ENCODE assay signal across 8 cellular contexts in genomic region chr11:60951909-60952741, GRCh38. TPM values are rescaled to one million over a fixed set of nuclear protein-coding genes. Genes with fewer than 3 reads are reported as not detected.
DNase-seq lines count a peak whose midpoint lies in the region; ATAC-seq and TF ChIP-seq lines count a peak whose summit lies in the region.

Gene SLC15A3 (minus strand): TSS chr11:60952176. CDS start chr11:60951551, 625 bp downstream.

- peak within 1 kb of the TSS; percentile 78 for H3K4me3 Mint-ChIP-seq in activated T-helper 1 cell treated with anti-CD3 and anti-CD28 coated beads, Interleukin-12 subunit alpha, Interleukin-12 subunit beta, Interleukin-2, Interleukin-4 antibody, amounts not matched to agents 30 ng/mL and 10 ng/mL and 1 ng/mL, durations not matched to agents 14 hours and 24 hours and 36 hours

- H2AK5ac ChIP-seq in IMR-90 (ENCODE audit: low read depth, low read length) = peak within 1 kb of the TSS; percentile 88

- H3K4ac ChIP-seq in IMR-90 (ENCODE audit: low read depth, low read length) = peak within 1 kb of the TSS; percentile 57

- H2BK20ac ChIP-seq in IMR-90 (ENCODE audit: low read depth, low read length) = no peak within 1 kb of the TSS

- no peaks in the 10 kb centered on the region for H3K9me3 Mint-ChIP-seq in activated T-helper 1 cell treated with anti-CD3 and anti-CD28 coated beads, Interleukin-12 subunit alpha, Interleukin-12 subunit beta, Interleukin-2, Interleukin-4 antibody, amounts not matched to agents 30 ng/mL and 10 ng/mL and 1 ng/mL, durations not matched to agents 14 hours and 24 hours and 36 hours

- no peaks in the 10 kb centered on the region for H3K36me3 ChIP-seq in IMR-90 (ENCODE audit: control insufficient read depth, insufficient read depth, low read length)
- no peaks in the 10 kb centered on the region for H3K36me3 ChIP-seq in ovary

- TF ChIP-seq CTCF in IMR-90 (conservative IDR thresholded peaks at IDR 0.05; ENCODE audit: low read depth, low read length) = no peak
- no peak for TF ChIP-seq CTCF in ovary (IDR thresholded peaks at IDR 0.05)

- peak within 1 kb of the TSS; percentile 55 for H3K27ac Mint-ChIP-seq in activated T-helper 1 cell treated with anti-CD3 and anti-CD28 coated beads, Interleukin-12 subunit alpha, Interleukin-12 subunit beta, Interleukin-2, Interleukin-4 antibody, amounts not matched to agents 30 ng/mL and 10 ng/mL and 1 ng/mL, durations not matched to agents 14 hours and 24 hours and 36 hours

- peaks cover 31% of the 10 kb centered on the region for H3K27me3 Mint-ChIP-seq in activated T-helper 1 cell treated with anti-CD3 and anti-CD28 coated beads, Interleukin-12 subunit alpha, Interleukin-12 subunit beta, Interleukin-2, Interleukin-4 antibody, amounts not matched to agents 30 ng/mL and 10 ng/mL and 1 ng/mL, durations not matched to agents 14 hours and 24 hours and 36 hours (ENCODE audit: insufficient read depth)

- peak within 1 kb of the TSS; percentile 94 for H3K18ac ChIP-seq in IMR-90 (ENCODE audit: low read depth, low read length)

- no peaks in the 10 kb centered on the region for H3K36me3 Mint-ChIP-seq in activated T-helper 1 cell treated with anti-CD3 and anti-CD28 coated beads, Interleukin-12 subunit alpha, Interleukin-12 subunit beta, Interleukin-2, Interleukin-4 antibody, amounts not matched to agents 30 ng/mL and 10 ng/mL and 1 ng/mL, durations not matched to agents 14 hours and 24 hours and 36 hours (ENCODE audit: low read depth)

- in situ Hi-C loops in IMR-90 (cut with MboI; ENCODE audit: low sequenced_read_pairs) = no loop called here

- H4K5ac ChIP-seq in IMR-90 (ENCODE audit: low read depth, low read length) = peak within 1 kb of the TSS; percentile 96

- H3K4me1 Mint-ChIP-seq in activated T-helper 1 cell treated with anti-CD3 and anti-CD28 coated beads, Interleukin-12 subunit alpha, Interleukin-12 subunit beta, Interleukin-2, Interleukin-4 antibody, amounts not matched to agents 30 ng/mL and 10 ng/mL and 1 ng/mL, durations not matched to agents 14 hours and 24 hours and 36 hours (ENCODE audit: low read depth) = peaks cover 15% of the 10 kb centered on the region

- H3K4me2 ChIP-seq in IMR-90 (ENCODE audit: low read depth, low read length) = peak within 1 kb of the TSS; percentile 79

- peaks cover 3% of the 10 kb centered on the region; the same call in 1 of the 2 replicates for H3K27me3 ChIP-seq in IMR-90 (ENCODE audit: control insufficient read depth, insufficient read depth, low read length)
- no peaks in the 10 kb centered on the region for H3K27me3 ChIP-seq in ovary

- CTCF ChIA-PET in IMR-90 (lab: Yijun Ruan, JAX) = no interaction called here

- dilution Hi-C loops in IMR-90 (cut with HindIII; ENCODE audit: low sequenced_read_pairs, unreplicated experiment) = no loop called here

- H3K9me1 ChIP-seq in IMR-90 (ENCODE audit: insufficient read depth, low read length) = no peaks in the 10 kb centered on the region

- peak within 1 kb of the TSS; percentile 79 for H4K91ac ChIP-seq in IMR-90 (ENCODE audit: insufficient read depth, low read depth, low read length)

- POLR2A ChIA-PET in IMR-90 (lab: Charles Lee; ENCODE audit: unreplicated experiment) = interaction anchor here (0.5 kb wide), 1 partner anchor 40 kb away, joined by 3 read pairs; no protein-coding TSS in a partner anchor

- TF ChIP-seq EP300 in ovary (IDR thresholded peaks at IDR 0.05) = no peak

- no peak for TF ChIP-seq POLR2A in IMR-90 (IDR thresholded peaks at IDR 0.05; ENCODE audit: low read depth, low read length)
- no peak for TF ChIP-seq POLR2A in ovary (IDR thresholded peaks at IDR 0.05)

- DNase-seq in GDM1 (lab: John Stamatoyannopoulos, UW) (peak; percentile 46), IMR-90 (peak; percentile 27), Right ventricle myocardium inferior (ENCODE audit: missing footprints) (peak; percentile 94), ovary (peak; percentile 61 to 65 (median 62)), NCI-H1417 treated with DMSO at 0.1 percent for 48 hours (lab: John Stamatoyannopoulos, UW) (no peak), NK-92 (lab: John Stamatoyannopoulos, UW; ENCODE audit: unreplicated experiment) (no peak)
- DNase-seq in activated T-helper 1 cell treated with anti-CD3 and anti-CD28 coated beads, Interleukin-12 subunit alpha, Interleukin-12 subunit beta, Interleukin-2, Interleukin-4 antibody, amounts not matched to agents 30 ng/mL and 10 ng/mL and 1 ng/mL, durations not matched to agents 14 hours and 24 hours and 36 hours (ENCODE audit: low spot score) = no peak

- H3K23ac ChIP-seq in IMR-90 (ENCODE audit: low read depth, low read length) = peak within 1 kb of the TSS; percentile 79; the same call in 1 of the 2 replicates

- H2BK15ac ChIP-seq in IMR-90 (ENCODE audit: low read depth, low read length) = peak within 1 kb of the TSS; percentile 42; the same call in 1 of the 3 replicates

- H3K9me3 ChIP-seq in IMR-90 (ENCODE audit: control insufficient read depth, insufficient read depth, low read length) (no peaks in the 10 kb centered on the region), ovary (no peaks in the 10 kb centered on the region)

- H3K9ac ChIP-seq in IMR-90 (ENCODE audit: low read depth, low read length) = peak within 1 kb of the TSS; percentile 80

- H3K27ac ChIP-seq in IMR-90 (ENCODE audit: insufficient read depth, low read length) (peak within 1 kb of the TSS; percentile 69), ovary (peak within 1 kb of the TSS; percentile 62 to 90)

- ATAC-seq in GM21447 (IDR thresholded peaks at IDR 0.05; ENCODE audit: unreplicated experiment) (peak; percentile 73), IMR-90 (ENCODE audit: low read depth) (peak; percentile 76), Right ventricle myocardium inferior (peak; percentile 82)

- no peaks in the 10 kb centered on the region; a peak in 1 of 4 replicates for H3K79me1 ChIP-seq in IMR-90 (ENCODE audit: low read depth in 1 of 2, low read length in 2 of 2)

- no peaks in the 10 kb centered on the region for H4K20me1 ChIP-seq in IMR-90 (ENCODE audit: insufficient read depth, low read length)

- H2BK5ac ChIP-seq in IMR-90 (ENCODE audit: low read depth, low read length, poor library complexity, severe bottlenecking) = peak within 1 kb of the TSS; percentile 45

- BruUV-seq in IMR-90 (replicated peaks; lab: Mats Ljungman, UMichigan) = no TSS peak

- WGBS in IMR-90 (ENCODE audit: extremely low coverage in 2 of 2, insufficient read length in 1 of 2), 2 experiments = 35% methylated on average over 8 of the region's 22 CpGs; no CpG with 5 or more reads in 1 of the 2 experiments
- WGBS in ovary, 3 donors = 2 to 4% (median 3%) methylated on average over 22 of the region's 22 CpGs

- H2BK120ac ChIP-seq in IMR-90 (ENCODE audit: low read depth, low read length) = peak within 1 kb of the TSS; percentile 56

- H2AFZ ChIP-seq in IMR-90 (replicated peaks; ENCODE audit: low read length, poor library complexity) = peak within 1 kb of the TSS; percentile 89

- no peak for TF ChIP-seq RAD21 in IMR-90 (IDR thresholded peaks at IDR 0.05; ENCODE audit: low read length)

- peak within 1 kb of the TSS; percentile 42; the same call in 1 of the 2 replicates for H3K56ac ChIP-seq in IMR-90 (ENCODE audit: extremely low read depth, insufficient read depth, low read length)

- H3K4me3 ChIP-seq in IMR-90 (ENCODE audit: insufficient read depth, low read depth, low read length) (peak within 1 kb of the TSS; percentile 29), ovary (peak within 1 kb of the TSS; percentile 47)

- peak within 1 kb of the TSS; percentile 87 to 96 for H4K8ac ChIP-seq in IMR-90 (ENCODE audit: low read depth in 2 of 2, low read length in 2 of 2)

- intact Hi-C loops in IMR-90 (cut with micrococcal nuclease) = no loop called here
- intact Hi-C loops in activated T-helper 1 cell treated with anti-CD3 and anti-CD28 coated beads, Interleukin-12 subunit alpha, Interleukin-12 subunit beta, Interleukin-2, Interleukin-4 antibody, amounts not matched to agents 30 ng/mL and 10 ng/mL and 1 ng/mL, durations not matched to agents 14 hours and 24 hours and 36 hours (cut with micrococcal nuclease) = loop anchor here (2.0 kb wide), 1 partner anchor 37 kb away; the partner anchor contains the start of gene TMEM109
- intact Hi-C loops in Right ventricle myocardium inferior (cut with DNase I) = loop anchor here (5.0 kb wide), 1 partner anchor 35 kb away; no protein-coding TSS in a partner anchor
- intact Hi-C loops in ovary (cut with DNase I) = loop anchor here in 1 of 4 donors (5.0 kb wide), 1 partner anchor 175 kb away; no protein-coding TSS in a partner anchor

- H3K4me1 ChIP-seq in IMR-90 (ENCODE audit: control insufficient read depth, insufficient read depth, low read length) (peaks cover 12% of the 10 kb centered on the region), ovary (ENCODE audit: insufficient read depth) (peaks cover 8% of the 10 kb centered on the region)

- peak within 1 kb of the TSS; percentile 56 for H2AK9ac ChIP-seq in IMR-90 (replicated peaks; ENCODE audit: low read depth, low read length, poor library complexity)

- H3K14ac ChIP-seq in IMR-90 (replicated peaks; ENCODE audit: low read depth, low read length) = peak within 1 kb of the TSS; percentile 87

TF ChIP-seq in IMR-90, 13 proteins besides CTCF, POLR2A, EP300 and RAD21 (continues in another document):
- TF ChIP-seq USF2 (IDR thresholded peaks at IDR 0.05; ENCODE audit: low read depth, low read length) = peak; percentile 69
- no peak for TF ChIP-seq MXI1 (IDR thresholded peaks at IDR 0.05; ENCODE audit: borderline replicate concordance, low read depth, low read length)
- no peak for TF ChIP-seq NFE2L2 (IDR thresholded peaks at IDR 0.05; ENCODE audit: low read depth, low read length)
- no peak for TF ChIP-seq FOS (IDR thresholded peaks at IDR 0.05; ENCODE audit: low read depth, low read length)

RNA-seq across cellular contexts. Expression of gene SLC15A3, which starts in this region (rescaled TPM):
- total RNA-seq in IMR-90 (2012; rRNA removed) (1.9 and 3.2 TPM in 2 replicates), Right ventricle myocardium inferior (20.8 TPM), ovary (10 to 100 TPM; 25.3 to 55.8 (median 43.9) TPM)
- polyA plus RNA-seq in IMR-90 (2012; rRNA removed) (4.4 and 5.2 TPM in 2 replicates), ovary (10 to 100 TPM; 27.2 to 38.9 TPM)
- 2.9 and 8.9 TPM in 2 replicates for polyA plus RNA-seq in IMR-90 (2012; cell fraction: cytosol; rRNA removed)
- 4.4 and 7.8 TPM in 2 replicates for polyA plus RNA-seq in IMR-90 (2012; cell fraction: nucleus; rRNA removed; ENCODE audit: low replicate concordance)
- 1.7 and 2.0 TPM in 2 replicates for total RNA-seq in activated T-helper 1 cell treated with anti-CD3 and anti-CD28 coated beads, Interleukin-12 subunit alpha, Interleukin-12 subunit beta, Interleukin-2, Interleukin-4 antibody, amounts not matched to agents 30 ng/mL and 10 ng/mL and 1 ng/mL, durations not matched to agents 14 hours and 24 hours and 36 hours

Comparison
In these comparisons a context has a peak if more than half of its experiments do, and no peak if none do; other contexts are left out.
1. DNase-seq: peak in GDM1 (single experiment), IMR-90 (single experiment), Right ventricle myocardium inferior (single experiment) and ovary (5 of 5); none in activated T-helper 1 cell treated with anti-CD3 and anti-CD28 coated beads, Interleukin-12 subunit alpha, Interleukin-12 subunit beta, Interleukin-2, Interleukin-4 antibody, amounts not matched to agents 30 ng/mL and 10 ng/mL and 1 ng/mL, durations not matched to agents 14 hours and 24 hours and 36 hours (single experiment), NCI-H1417 treated with DMSO at 0.1 percent for 48 hours (single experiment) and NK-92 (single experiment).
2. Peak in every context shown above with its lines, with median percentiles within 50 percentile points of each other: ATAC-seq.